ENCODE assay signal across 9 cellular contexts in the genomic region with DNA sequence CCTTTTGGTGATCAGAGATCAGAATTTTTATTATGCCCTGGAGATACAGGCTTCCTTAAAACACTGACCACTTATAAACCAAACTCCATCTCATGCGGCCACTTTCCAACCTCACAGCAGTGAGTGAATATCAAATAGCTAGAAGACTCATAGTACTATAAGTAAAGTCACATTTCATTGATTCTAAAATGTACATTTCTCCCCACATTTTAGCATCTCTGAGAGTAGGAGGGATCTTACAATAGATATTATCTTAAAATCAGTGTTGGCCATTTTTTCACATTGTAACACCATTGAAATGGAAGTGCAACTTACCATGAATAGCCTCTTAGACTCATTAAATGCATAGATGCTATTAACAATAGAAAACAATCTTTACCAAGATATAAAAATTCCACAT. TPM values are rescaled to one million over a fixed set of nuclear protein-coding genes. Genes with fewer than 3 reads are reported as not detected.
"Had no signal": no experiment of that assay in that cellular context is flagged by ENCODE, and none has a peak within 500 bp of the region (broad histone marks: within the 10 kb centered on the region; RNA-seq: fewer than 3 reads in every experiment).

No MANE protein-coding gene starts in this region.

- ATAC-seq: K562 had no signal

- H3K27ac ChIP-seq: GM23248 had no signal

- H3K4me3 ChIP-seq: GM23248, K562 had no signal

- FAIRE-seq: HTR-8/SVneo, K562 had no signal

- DNase-seq: GM23248, GOT3, H7, HCEC 1CT, IMR-90, KG1 had no signal

RNA-seq across cellular contexts. Expression of a gene that starts 17.4 kb away (rescaled TPM):
- total RNA-seq: GM23248, HT-29 had no signal
- polyA plus RNA-seq: GM23248 had no signal
